Comparison of ENCODE assay signal across 28 cellular contexts in genomic region chr7:85150624-85151023, GRCh38. TPM values are rescaled to one million over a fixed set of nuclear protein-coding genes. Genes with fewer than 3 reads are reported as not detected.
"Had no signal": no experiment of that assay in that cellular context is flagged by ENCODE, and none has a peak within 500 bp of the region (broad histone marks: within the 10 kb centered on the region; RNA-seq: fewer than 3 reads in every experiment).

No MANE protein-coding gene starts in this region.

- H3K27me3 ChIP-seq: brain microvascular endothelial cell had no signal

- DNase-seq: activated CD4-positive, alpha-beta T cell treated with anti-CD3 and anti-CD28 coated beads, Interleukin-2, amount 10 ng/mL, durations not matched to agents 24 days and 14 days; activated CD4-positive, alpha-beta T cell treated with anti-CD3 and anti-CD28 coated beads, Interleukin-2, amount 50 U/mL, for 4 hours; activated CD8-positive, alpha-beta T cell treated with anti-CD3 and anti-CD28 coated beads for 36 hours; activated effector memory CD4-positive, alpha-beta T cell treated with anti-CD3 and anti-CD28 coated beads, Interleukin-2, amount 50 U/mL, for 16 hours; activated naive CD4-positive, alpha-beta T cell; activated naive CD4-positive, alpha-beta T cell treated with anti-CD3 and anti-CD28 coated beads, Interleukin-2, amount 50 U/mL, for 16 hours; activated naive CD8-positive, alpha-beta T cell treated with anti-CD3 and anti-CD28 coated beads for 36 hours; activated T-cell treated with anti-CD3 and anti-CD28 coated beads, Interleukin-2, amount 50 U/mL, for 1 hour; activated T-cell treated with anti-CD3 and anti-CD28 coated beads, Interleukin-2, amount 50 U/mL, for 72 hours; amniotic stem cell; aorta; brain microvascular endothelial cell; central memory CD4-positive, alpha-beta T cell; NCI-H1048; NCI-H1417; NCI-H1694; NCI-H1930; NCI-H2081 treated with DMSO at 0.1 percent for 48 hours; NCI-H2171; NCI-H510A treated with DMSO at 0.1 percent for 48 hours; NCI-H526 treated with DMSO at 0.1 percent for 48 hours; NK-92 treated with Interleukin-12 subunit alpha and Interleukin-12 subunit beta, amount 100 ng/mL, for 24 hours; Right ventricle myocardium superior had no signal

- FAIRE-seq: TTC549 had no signal

- H3K36me3 ChIP-seq: brain microvascular endothelial cell had no signal

- H3K27ac ChIP-seq: brain microvascular endothelial cell, SK-N-MC had no signal

- ATAC-seq: activated CD8-positive, alpha-beta T cell treated with anti-CD3 and anti-CD28 coated beads for 36 hours; activated T-cell treated with anti-CD3 and anti-CD28 coated beads, Interleukin-2, amount 50 U/mL, for 72 hours; activated T-helper 17 cell treated with anti-CD3 and anti-CD28 coated beads, Interleukin-2, amount 50 U/mL, for 72 hours had no signal

- H3K4me3 ChIP-seq: SK-N-MC had no signal

RNA-seq across cellular contexts. Expression of gene SEMA3D, which starts 36.2 kb away (rescaled TPM):
- total RNA-seq: activated CD8-positive, alpha-beta memory T cell treated with anti-CD3 and anti-CD28 coated beads for 36 hours; activated CD8-positive, alpha-beta T cell treated with anti-CD3 and anti-CD28 coated beads for 36 hours; activated naive CD8-positive, alpha-beta T cell treated with anti-CD3 and anti-CD28 coated beads for 36 hours; activated T-helper 17 cell treated with anti-CD3 and anti-CD28 coated beads, Interleukin-2, amount 50 U/mL, for 72 hours; T-helper 1 cell treated with Interleukin-12 subunit alpha and Interleukin-12 subunit beta and Interleukin-4 antibody, amounts not matched to agents 30 ng/mL and 1 ng/mL, for 36 hours had no signal
